29 cellular contexts compared by ENCODE assay signal in genomic region chr10:9268176-9268575, GRCh38.
"Had no signal": no experiment of that assay in that cellular context is flagged by ENCODE, and none has a peak within 500 bp of the region (broad histone marks: within the 10 kb centered on the region; RNA-seq: fewer than 3 reads in every experiment).

No MANE protein-coding gene starts in this region.

- H3K27me3 ChIP-seq: right atrium auricular region, right lobe of liver, testis, thyroid gland had no signal

- H3K4me3 ChIP-seq: left lung, lung, neural progenitor cell, right atrium auricular region, right lobe of liver, skin epidermis, stomach, testis, thyroid gland, transverse colon, upper lobe of right lung had no signal

- H3K4me1 ChIP-seq: left lung, neural progenitor cell, right atrium auricular region, right lobe of liver, stomach, testis, transverse colon, upper lobe of right lung had no signal

- H3K27ac ChIP-seq: left lung, neural progenitor cell, neutrophil, right atrium auricular region, right lobe of liver, skin epidermis, stomach, testis, thyroid gland, transverse colon, upper lobe of right lung had no signal

- H3K4me2 ChIP-seq: neural progenitor cell had no signal

- H3K9ac ChIP-seq: neural progenitor cell had no signal

- H3K4me1 Mint-ChIP-seq: immature natural killer cell; naive B cell; natural killer cell; nephron progenitor cell; neural progenitor cell; stimulated activated naive B cell treated with anti-CD40 and anti-IgM and Interleukin-4, amounts not matched to agents 10 μg/mL and 1 μg/mL and 100 μg/mL, for 72 hours had no signal

- H3K36me3 Mint-ChIP-seq: immature natural killer cell; naive B cell; natural killer cell; neural progenitor cell; stimulated activated naive B cell treated with anti-CD40 and anti-IgM and Interleukin-4, amounts not matched to agents 10 μg/mL and 1 μg/mL and 100 μg/mL, for 72 hours had no signal

- H3K9me3 Mint-ChIP-seq: mesothelial cell of epicardium; natural killer cell; stimulated activated naive B cell treated with anti-CD40 and anti-IgM and Interleukin-4, amounts not matched to agents 10 μg/mL and 1 μg/mL and 100 μg/mL, for 72 hours had no signal

- DNase-seq: hypothalamus; immature natural killer cell; kidney; left colon; left lung; mesendoderm; naive B cell; natural killer cell; nephron progenitor cell; occipital lobe; right lobe of liver; stimulated activated CD4-positive, alpha-beta T cell treated with anti-CD3 and anti-CD28 coated beads, Interleukin-12 subunit alpha, Interleukin-12 subunit beta, amount 100 ng/mL, for 4 hours; stimulated activated CD4-positive, alpha-beta T cell treated with anti-CD3 and anti-CD28 coated beads, Interleukin-15, amount 100 ng/mL, for 24 hours; stimulated activated CD4-positive, alpha-beta T cell treated with anti-CD3 and anti-CD28 coated beads, Interleukin-2, amount 100 ng/mL, for 24 hours; stimulated activated CD4-positive, alpha-beta T cell treated with anti-CD3 and anti-CD28 coated beads, Interleukin-4, amount 100 ng/mL, for 1 hour; stimulated activated naive B cell treated with anti-CD40 and anti-IgM and Interleukin-4, amounts not matched to agents 10 μg/mL and 1 μg/mL and 100 μg/mL, for 72 hours; stimulated activated naive CD8-positive, alpha-beta T cell treated with anti-CD3 and anti-CD28 coated beads, Interleukin-15, Interleukin-2, amounts not matched to agents 100 U/mL and 50 U/mL, for 24 hours; stomach; testis; thyroid gland; transverse colon; upper lobe of right lung had no signal

- H2AFZ ChIP-seq: neural progenitor cell had no signal

- H3K36me3 ChIP-seq: left lung, neural progenitor cell, neutrophil, right atrium auricular region, right lobe of liver, stomach, thyroid gland, transverse colon, upper lobe of right lung had no signal

- H3K27ac Mint-ChIP-seq: immature natural killer cell; mesothelial cell of epicardium; naive B cell; natural killer cell; nephron progenitor cell; neural progenitor cell; progenitor cell of endocrine pancreas; stimulated activated naive B cell treated with anti-CD40 and anti-IgM and Interleukin-4, amounts not matched to agents 10 μg/mL and 1 μg/mL and 100 μg/mL, for 72 hours had no signal

- H3K4me3 Mint-ChIP-seq: immature natural killer cell; mesothelial cell of epicardium; naive B cell; natural killer cell; nephron progenitor cell; neural progenitor cell; stimulated activated naive B cell treated with anti-CD40 and anti-IgM and Interleukin-4, amounts not matched to agents 10 μg/mL and 1 μg/mL and 100 μg/mL, for 72 hours had no signal

- H3K9me3 ChIP-seq: left lung, neutrophil, right atrium auricular region, right lobe of liver, stomach, testis, thyroid gland, transverse colon, upper lobe of right lung had no signal
